1 cellular context compared by ENCODE assay signal in genomic region chr1:193552274-193552673, GRCh38.
TF ChIP-seq lines count a peak whose summit lies in the region.

No MANE protein-coding gene starts in this region.

TF ChIP-seq in H1, 55 proteins besides CTCF, POLR2A, EP300 and RAD21:
- TF ChIP-seq NRF1 (IDR thresholded peaks at IDR 0.05; ENCODE audit: low read depth, low read length), result no peak
- TF ChIP-seq TAF1 (IDR thresholded peaks at IDR 0.05; ENCODE audit: low read depth, low read length), result no peak
- TF ChIP-seq E2F6 (IDR thresholded peaks at IDR 0.05), result no peak
- TF ChIP-seq RFX5 (IDR thresholded peaks at IDR 0.05; ENCODE audit: borderline replicate concordance, low read depth, low read length), result no peak
- no peak for TF ChIP-seq ZNF274 (IDR thresholded peaks at IDR 0.05; ENCODE audit: borderline replicate concordance, extremely low read depth, low read length)
- no peak for TF ChIP-seq SP4 (IDR thresholded peaks at IDR 0.05; ENCODE audit: low read length)
- no peak for TF ChIP-seq GTF2F1 (IDR thresholded peaks at IDR 0.05; ENCODE audit: borderline replicate concordance, low read depth, low read length)
